ENCODE assay signal across 26 cellular contexts in genomic region chr20:6925744-6926278, GRCh38.
"Had no signal": no experiment of that assay in that cellular context is flagged by ENCODE, and none has a peak within 500 bp of the region (broad histone marks: within the 10 kb centered on the region; RNA-seq: fewer than 3 reads in every experiment).

No MANE protein-coding gene starts in this region.

- H3K36me3 ChIP-seq: adrenal gland, gastrocnemius medialis had no signal

- H3K27ac ChIP-seq: adrenal gland, body of pancreas, coronary artery, dorsolateral prefrontal cortex, gastrocnemius medialis, testis, VCaP had no signal

- H3K9me3 ChIP-seq: adrenal gland, body of pancreas, gastrocnemius medialis, testis had no signal

- H3K27me3 Mint-ChIP-seq: activated naive CD8-positive, alpha-beta T cell treated with anti-CD3 and anti-CD28 coated beads for 36 hours; memory B cell had no signal

- H3K4me3 Mint-ChIP-seq: activated naive CD8-positive, alpha-beta T cell treated with anti-CD3 and anti-CD28 coated beads for 36 hours; memory B cell; natural killer cell; T-helper 1 cell treated with Interleukin-12 subunit alpha and Interleukin-12 subunit beta and Interleukin-4 antibody, amounts not matched to agents 30 μg/mL and 1 μg/mL, for 36 hours had no signal

- H3K36me3 Mint-ChIP-seq: memory B cell, natural killer cell had no signal

- H3K27me3 ChIP-seq: adrenal gland, body of pancreas, dorsolateral prefrontal cortex, gastrocnemius medialis, testis had no signal

- DNase-seq: activated CD4-positive, alpha-beta T cell treated with anti-CD3 and anti-CD28 coated beads for 4 hours; activated CD4-positive, alpha-beta T cell treated with anti-CD3 and anti-CD28 coated beads, Interleukin-2, amount 50 U/mL, for 4 hours; activated CD8-positive, alpha-beta memory T cell treated with anti-CD3 and anti-CD28 coated beads for 24 hours; activated effector memory CD4-positive, alpha-beta T cell treated with Interleukin-2 at 50 U/mL for 16 hours; activated naive CD4-positive, alpha-beta T cell treated with Interleukin-2 at 50 U/mL for 16 hours; activated naive CD8-positive, alpha-beta T cell treated with anti-CD3 and anti-CD28 coated beads for 36 hours; adrenal gland; aorta; body of pancreas; dorsolateral prefrontal cortex; effector memory CD4-positive, alpha-beta T cell; gastrocnemius medialis; glutamatergic neuron; natural killer cell; stimulated activated CD4-positive, alpha-beta T cell treated with anti-CD3 and anti-CD28 coated beads, Interleukin-12 subunit alpha, Interleukin-12 subunit beta, amount 100 ng/mL, for 4 hours; stimulated activated CD4-positive, alpha-beta T cell treated with anti-CD3 and anti-CD28 coated beads, Interleukin-4, amount 100 ng/mL, for 1 hour; stimulated activated naive CD8-positive, alpha-beta T cell treated with anti-CD3 and anti-CD28 coated beads, Interleukin-15, Interleukin-2, amounts not matched to agents 100 U/mL and 50 U/mL, for 24 hours; T-helper 9 cell; testis; trophoblast cell had no signal

- H3K27ac Mint-ChIP-seq: activated naive CD8-positive, alpha-beta T cell treated with anti-CD3 and anti-CD28 coated beads for 36 hours; memory B cell; natural killer cell; T-helper 1 cell treated with Interleukin-12 subunit alpha and Interleukin-12 subunit beta and Interleukin-4 antibody, amounts not matched to agents 30 μg/mL and 1 μg/mL, for 36 hours had no signal

- H3K4me1 ChIP-seq: adrenal gland, body of pancreas, testis had no signal

- H3K4me3 ChIP-seq: adrenal gland, body of pancreas, coronary artery, dorsolateral prefrontal cortex, gastrocnemius medialis, skin epidermis, testis had no signal

- H3K4me1 Mint-ChIP-seq: activated naive CD8-positive, alpha-beta T cell treated with anti-CD3 and anti-CD28 coated beads for 36 hours; memory B cell; natural killer cell had no signal

- ATAC-seq: body of pancreas; gastrocnemius medialis; natural killer cell; sciatic nerve; stimulated activated naive CD8-positive, alpha-beta T cell treated with anti-CD3 and anti-CD28 coated beads, Interleukin-15, Interleukin-2, amounts not matched to agents 100 U/mL and 50 U/mL, for 24 hours had no signal
